13 cellular contexts compared by ENCODE assay signal in the genomic region with DNA sequence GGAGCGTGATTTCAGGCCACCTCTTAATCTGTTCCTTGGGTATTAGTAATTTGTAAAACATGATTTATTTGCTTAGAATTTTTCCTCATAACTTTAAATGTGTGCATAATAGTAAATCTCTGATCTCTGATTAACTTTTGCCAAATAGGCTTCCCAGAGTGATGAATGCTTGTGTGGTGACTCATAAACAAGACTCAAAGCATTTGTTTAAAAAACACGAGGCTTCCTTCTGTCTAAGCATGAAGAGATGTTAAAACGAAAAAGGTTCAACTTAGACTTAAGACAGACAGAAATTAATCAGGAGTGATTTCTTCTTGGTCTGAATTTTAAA.
DNase-seq lines count a peak whose midpoint lies in the region; ATAC-seq and TF ChIP-seq lines count a peak whose summit lies in the region.
"Had no signal": no experiment of that assay in that cellular context is flagged by ENCODE, and none has a peak within 500 bp of the region (broad histone marks: within the 10 kb centered on the region; RNA-seq: fewer than 3 reads in every experiment).

No MANE protein-coding gene starts in this region.

- H2AFZ ChIP-seq in neuronal stem cell (ENCODE audit: low read length) = no peak overlapping the region

- no CpG with 5 or more reads among the region's 3 CpGs for whole genome bisulfite sequencing in neuronal stem cell (ENCODE audit: extremely low coverage in 2 of 2, insufficient read length in 2 of 2, insufficient replicate concordance in 1 of 2), 2 donors

- no peaks in the 10 kb centered on the region for H3K79me1 ChIP-seq in neuronal stem cell (ENCODE audit: low read depth, low read length)

- no peak overlapping the region for H2BK5ac ChIP-seq in neuronal stem cell (ENCODE audit: low read length)

- H3K4me3 ChIP-seq in skeletal muscle satellite cell (ENCODE audit: low read length) = peak overlapping the region; percentile 47
- H3K4me3 ChIP-seq in neuronal stem cell (ENCODE audit: low read length in 2 of 2) = no peak overlapping the region
- H3K4me3 ChIP-seq: lower lobe of right lung had no signal

- no peak overlapping the region for H2BK12ac ChIP-seq in neuronal stem cell (ENCODE audit: low read length)

- H4K8ac ChIP-seq in neuronal stem cell (ENCODE audit: low read depth, low read length) = no peak overlapping the region

- H3K36me3 ChIP-seq in skeletal muscle satellite cell (ENCODE audit: insufficient read depth, low read length) = no peaks in the 10 kb centered on the region
- no peaks in the 10 kb centered on the region for H3K36me3 ChIP-seq in neuronal stem cell (replicated peaks in 1 of 2; ENCODE audit: control insufficient read depth in 2 of 2, insufficient read depth in 2 of 2, low read length in 2 of 2)
- H3K36me3 ChIP-seq: lower lobe of right lung had no signal

- H3K27me3 ChIP-seq in foreskin keratinocyte (no peaks in the 10 kb centered on the region), skeletal muscle satellite cell (ENCODE audit: control insufficient read depth, insufficient read depth, low read length) (no peaks in the 10 kb centered on the region), neuronal stem cell (ENCODE audit: control insufficient read depth in 3 of 3, insufficient read depth in 3 of 3, low read depth in 1 of 3, low read length in 3 of 3) (no peaks in the 10 kb centered on the region)

- H3K4me2 ChIP-seq in skeletal muscle satellite cell (ENCODE audit: low read length) (peak overlapping the region; percentile 74), neuronal stem cell (ENCODE audit: insufficient read depth, low read length, poor library complexity, severe bottlenecking) (no peak overlapping the region)

- peak overlapping the region; percentile 22 for H3K9ac ChIP-seq in skeletal muscle satellite cell (ENCODE audit: low read depth, low read length)
- no peak overlapping the region for H3K9ac ChIP-seq in neuronal stem cell (ENCODE audit: low read depth, low read length, poor library complexity)

- no peak overlapping the region for H2BK15ac ChIP-seq in neuronal stem cell (ENCODE audit: low read length)

- H3K23ac ChIP-seq in neuronal stem cell (ENCODE audit: low read depth, low read length, poor library complexity) = no peak overlapping the region

- H4K91ac ChIP-seq in neuronal stem cell (ENCODE audit: low read depth, low read length, poor library complexity) = no peak overlapping the region

- H2AK5ac ChIP-seq in neuronal stem cell (ENCODE audit: low read depth, low read length) = no peak overlapping the region

- no peak overlapping the region for H3K18ac ChIP-seq in neuronal stem cell (ENCODE audit: low read length)

- H3K4me1 ChIP-seq in foreskin keratinocyte (peaks cover 18% of the 10 kb centered on the region), skeletal muscle satellite cell (ENCODE audit: control insufficient read depth, insufficient read depth, low read length) (peaks cover 27% of the 10 kb centered on the region), neuronal stem cell (ENCODE audit: control insufficient read depth in 2 of 2, insufficient read depth in 1 of 2, low read depth in 1 of 2, low read length in 2 of 2) (peaks cover 12 to 13% of the 10 kb centered on the region in 2 donors)
- H3K4me1 ChIP-seq: lower lobe of right lung had no signal

- peak; percentile 84 for DNase-seq in GM03348 (ENCODE audit: low spot score)
- peak; percentile 54 to 73 for DNase-seq in foreskin keratinocyte
- no peak for DNase-seq in neuronal stem cell (ENCODE audit: low spot score)
- no peak for DNase-seq in NCI-H526 (lab: John Stamatoyannopoulos, UW)
- DNase-seq: activated CD8-positive, alpha-beta T cell treated with anti-CD3 and anti-CD28 coated beads for 36 hours; activated effector memory CD4-positive, alpha-beta T cell treated with anti-CD3 and anti-CD28 coated beads, Interleukin-2, amount 50 U/mL, for 16 hours; DMS 273 treated with DMSO at 0.1 percent for 48 hours; Karpas-422 had no signal

- H3K27ac ChIP-seq in VCaP (peak overlapping the region; percentile 11; the same call in 1 of the 2 replicates), foreskin keratinocyte (no peak overlapping the region), neuronal stem cell (replicated peaks; ENCODE audit: low read length) (no peak overlapping the region)
- H3K27ac ChIP-seq: lower lobe of right lung had no signal

- TF ChIP-seq CTCF in VCaP (conservative IDR thresholded peaks at IDR 0.05) = no peak
- no peak for TF ChIP-seq CTCF in foreskin keratinocyte (conservative IDR thresholded peaks at IDR 0.05)

- H3K14ac ChIP-seq in neuronal stem cell (ENCODE audit: low read length) = no peak overlapping the region

- ATAC-seq in foreskin keratinocyte = peak; percentile 69
- no peak for ATAC-seq in HG03175 (IDR thresholded peaks at IDR 0.05; ENCODE audit: unreplicated experiment)
- ATAC-seq in HG02970 (IDR thresholded peaks at IDR 0.05; ENCODE audit: low FRiP score, unreplicated experiment) = no peak
- ATAC-seq: activated CD8-positive, alpha-beta T cell treated with anti-CD3 and anti-CD28 coated beads for 36 hours; lower lobe of right lung had no signal

- H2BK120ac ChIP-seq in neuronal stem cell (ENCODE audit: low read depth, low read length) = no peak overlapping the region

- H3K9me3 ChIP-seq in skeletal muscle satellite cell (replicated peaks; ENCODE audit: low read length) (no peaks in the 10 kb centered on the region), neuronal stem cell (replicated peaks in 1 of 2; ENCODE audit: control insufficient read depth in 2 of 2, insufficient read depth in 1 of 2, low read depth in 1 of 2, low read length in 2 of 2) (peaks cover 5 to 21% of the 10 kb centered on the region in 2 donors)

- H3K4ac ChIP-seq in neuronal stem cell (ENCODE audit: low read length) = no peak overlapping the region

Comparison
In these comparisons a context has a peak if more than half of its experiments do, and no peak if none do; other contexts are left out.
1. DNase-seq: peak in GM03348 (single experiment) and foreskin keratinocyte (2 of 2); none in neuronal stem cell (single experiment) and NCI-H526 (0 of 2).